ENCODE assay signal across 10 cellular contexts in genomic region chrX:134603806-134604700, GRCh38. TPM values are rescaled to one million over a fixed set of nuclear protein-coding genes. Genes with fewer than 3 reads are reported as not detected.
DNase-seq lines count a peak whose midpoint lies in the region; FAIRE-seq and TF ChIP-seq lines count a peak whose summit lies in the region.
"Had no signal": no experiment of that assay in that cellular context is flagged by ENCODE, and none has a peak within 500 bp of the region (broad histone marks: within the 10 kb centered on the region; RNA-seq: fewer than 3 reads in every experiment).

No MANE protein-coding gene starts in this region.

- no peak overlapping the region for H3K4me3 ChIP-seq in AG04450 (ENCODE audit: low read depth, low read length)
- H3K4me3 ChIP-seq in astrocyte (ENCODE audit: insufficient read depth, low read depth, low read length): no peak overlapping the region
- H3K4me3 ChIP-seq: heart right ventricle had no signal

- H3K27me3 ChIP-seq in AG04450 (ENCODE audit: control insufficient read depth, insufficient read depth, low read length): no peaks in the 10 kb centered on the region
- H3K27me3 ChIP-seq in astrocyte (ENCODE audit: insufficient read depth, low read length): no peaks in the 10 kb centered on the region

- peak overlapping the region; percentile 97 for H3K27ac ChIP-seq in AG04450 (ENCODE audit: low read depth, low read length)
- H3K27ac ChIP-seq in astrocyte (ENCODE audit: low read depth, low read length): peak overlapping the region; percentile 96
- no peak overlapping the region for H3K27ac ChIP-seq in caudate nucleus (ENCODE audit: low read depth, low read length)
- H3K27ac ChIP-seq: heart right ventricle had no signal

- no peaks in the 10 kb centered on the region for H3K27me3 Mint-ChIP-seq in astrocyte (ENCODE audit: low read depth, unreplicated experiment)

- peaks cover 25% of the 10 kb centered on the region for H3K4me1 ChIP-seq in astrocyte (ENCODE audit: insufficient read depth, low read length)

- H3K4me3 Mint-ChIP-seq in astrocyte (ENCODE audit: unreplicated experiment): no peak overlapping the region

- FAIRE-seq in astrocyte (lab: Jason Lieb, UNC): peak; percentile 100

- H3K9ac ChIP-seq in astrocyte (ENCODE audit: low read length): peak overlapping the region; percentile 71

- H3K4me2 ChIP-seq in astrocyte (ENCODE audit: low read length): peak overlapping the region; percentile 65

- peaks cover 17% of the 10 kb centered on the region for H3K4me1 Mint-ChIP-seq in astrocyte (ENCODE audit: low read depth, unreplicated experiment)

- CTCF ChIA-PET in AG04450 (lab: Charles Lee): interaction anchor here (0.6 to 1.3 kb wide), 5 partner anchors 9 to 180 kb away, joined by 3 to 5 read pairs (median 3); no protein-coding TSS in a partner anchor

- POLR2A ChIA-PET in AG04450 (lab: Yijun Ruan, JAX): interaction anchor here (1.0 to 1.5 kb wide), 2 partner anchors 28 to 66 kb away, joined by 7 to 8 read pairs; no protein-coding TSS in a partner anchor

- H3K36me3 Mint-ChIP-seq in astrocyte (ENCODE audit: low read depth, unreplicated experiment): no peaks in the 10 kb centered on the region

- H4K20me1 ChIP-seq in astrocyte (ENCODE audit: insufficient read depth, low read length): no peaks in the 10 kb centered on the region

- H3K79me2 ChIP-seq in astrocyte (ENCODE audit: insufficient read depth, low read length): no peaks in the 10 kb centered on the region

- H3K9me3 ChIP-seq in AG04450 (ENCODE audit: control insufficient read depth, insufficient read depth, low read length) (no peaks in the 10 kb centered on the region), astrocyte (ENCODE audit: insufficient read depth, low read depth, low read length) (no peaks in the 10 kb centered on the region)

- H3K36me3 ChIP-seq in astrocyte (ENCODE audit: insufficient read depth, low read length): no peaks in the 10 kb centered on the region
- H3K36me3 ChIP-seq: heart right ventricle had no signal

- DNase-seq in AG04450 (ENCODE audit: low read depth, low spot score) (peak; percentile 70), HT1080 (ENCODE audit: low read depth) (peak; percentile 78), astrocyte (ENCODE audit: low read depth) (peak; percentile 81), islet precursor cell (peak; percentile 67), HT-29 (ENCODE audit: low spot score) (no peak), caudate nucleus (lab: John Stamatoyannopoulos, UW) (no peak)
- DNase-seq in stimulated activated CD4-positive, alpha-beta T cell treated with anti-CD3 and anti-CD28 coated beads, Interleukin-2, amount 100 ng/mL, for 24 hours: no peak
- DNase-seq in activated CD4-positive, alpha-beta T cell treated with anti-CD3 and anti-CD28 coated beads, Interleukin-2, amount 50 U/mL, for 48 hours: no peak
- DNase-seq: activated T-cell treated with anti-CD3 and anti-CD28 coated beads, Interleukin-2, amount 50 U/mL, for 1 hour had no signal

- H2AFZ ChIP-seq in astrocyte (ENCODE audit: low read depth, low read length): peak overlapping the region; percentile 68

- H3K27ac Mint-ChIP-seq in astrocyte (ENCODE audit: unreplicated experiment): peak overlapping the region; percentile 91

- TF ChIP-seq CTCF in AG04450 (IDR thresholded peaks at IDR 0.05; ENCODE audit: low read depth, low read length): peak; percentile 49
- peak; percentile 14 for TF ChIP-seq CTCF in astrocyte (IDR thresholded peaks at IDR 0.05; ENCODE audit: insufficient read depth, low read depth, low read length)

- H3K9me3 Mint-ChIP-seq in astrocyte (ENCODE audit: unreplicated experiment): no peaks in the 10 kb centered on the region

RNA-seq across cellular contexts. Expression of gene PLAC1, which starts 54.2 kb away (rescaled TPM):
- 2.4 and 2.6 TPM in 2 replicates for polyA plus RNA-seq in AG04450 (2011; rRNA removed)
- polyA minus RNA-seq in AG04450 (2011; rRNA and poly(A)+ RNA removed): 0.64 and 1.3 TPM in 2 replicates
- 0.57 and 2.1 TPM in 2 replicates for total RNA-seq in HT1080 (2014; rRNA removed; shearing (Covaris generic))
- 0.97 and 1.5 TPM in 2 replicates for polyA plus RNA-seq in HT1080 (2015; cell fraction: cytosol; rRNA removed)
- polyA plus RNA-seq in HT1080 (2015; cell fraction: nucleus; rRNA removed): 0.63 and 1.5 TPM in 2 replicates
- 0.61 and 0.70 TPM in 2 replicates for total RNA-seq in astrocyte
- not detected in 2 replicates for total RNA-seq in HT-29 (2014; rRNA removed; shearing (Covaris generic))
- total RNA-seq: heart right ventricle had no signal
- polyA plus RNA-seq: heart right ventricle had no signal

Comparison
In these comparisons a context has a peak if more than half of its experiments do, and no peak if none do; other contexts are left out.
1. DNase-seq: peak in AG04450 (single experiment), HT1080 (single experiment), astrocyte (single experiment) and islet precursor cell (single experiment); none in HT-29 (single experiment), stimulated activated CD4-positive, alpha-beta T cell treated with anti-CD3 and anti-CD28 coated beads, Interleukin-2, amount 100 ng/mL, for 24 hours (0 of 2), activated CD4-positive, alpha-beta T cell treated with anti-CD3 and anti-CD28 coated beads, Interleukin-2, amount 50 U/mL, for 48 hours (0 of 2) and caudate nucleus (0 of 61).